ENCODE assay signal across 8 cellular contexts in the genomic region with DNA sequence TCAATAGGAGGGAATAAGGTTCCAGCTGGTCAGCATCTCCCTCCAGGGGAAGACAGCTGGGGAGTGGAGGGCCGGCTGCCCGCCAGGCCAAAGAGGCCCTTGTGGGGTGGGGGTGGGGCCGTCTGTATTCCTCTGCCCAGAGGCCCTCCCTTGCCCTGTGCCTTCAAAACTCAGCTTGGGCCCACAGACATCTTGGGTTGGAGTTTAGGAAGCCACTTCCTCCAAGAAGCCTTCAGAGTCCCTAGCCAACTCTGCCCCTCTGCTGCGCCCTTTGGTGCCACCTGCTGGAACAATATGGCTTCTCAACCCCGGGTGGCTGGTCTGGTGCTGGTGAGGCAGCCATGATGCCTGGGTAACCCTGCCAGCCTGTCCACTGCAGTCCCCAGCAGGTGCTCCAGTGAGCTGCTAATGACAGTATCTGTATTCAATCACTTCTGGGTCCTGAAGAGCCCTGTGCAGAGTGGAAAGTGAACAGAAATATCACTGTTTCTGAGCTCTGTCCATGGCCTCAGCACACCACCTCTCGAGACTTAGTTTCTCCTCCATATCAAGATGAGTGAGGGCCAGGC.
DNase-seq lines count a peak whose midpoint lies in the region; ATAC-seq and TF ChIP-seq lines count a peak whose summit lies in the region.

No MANE protein-coding gene starts in this region.

- peaks cover 23% of the 10 kb centered on the region for H3K4me1 ChIP-seq in NT2/D1 (ENCODE audit: insufficient read depth, insufficient read length)

- DNase-seq in NCI-H510A treated with DMSO at 0.1 percent for 48 hours (lab: John Stamatoyannopoulos, UW) (peak; percentile 8), NCI-H510A (lab: John Stamatoyannopoulos, UW) (no peak), NT2/D1 (ENCODE audit: low read depth, low spot score) (peak; percentile 48), foreskin melanocyte (peak; percentile 37), NCI-H345 (lab: John Stamatoyannopoulos, UW) (no peak)
- DNase-seq in activated T-cell treated with anti-CD3 and anti-CD28 coated beads, Interleukin-2, amount 50 U/mL, for 1 hour = peak; percentile 55
- DNase-seq in stimulated activated CD4-positive, alpha-beta T cell treated with anti-CD3 and anti-CD28 coated beads, Interleukin-12 subunit alpha, Interleukin-12 subunit beta, amount 100 ng/mL, for 48 hours (ENCODE audit: low read depth in 2 of 3, low spot score in 1 of 3) = peak; percentile 67 to 80 (median 72)

- no peak overlapping the region for H3K9ac ChIP-seq in NT2/D1 (ENCODE audit: insufficient read length, low read depth)

- ATAC-seq in GM18505 (IDR thresholded peaks at IDR 0.05; ENCODE audit: unreplicated experiment) = no peak

- H3K36me3 ChIP-seq in NT2/D1 (ENCODE audit: insufficient read depth, insufficient read length, low read length) = peaks cover 77% of the 10 kb centered on the region

- no peak for TF ChIP-seq POLR2A in GM18505 (IDR thresholded peaks at IDR 0.05; ENCODE audit: borderline replicate concordance, extremely low read depth, insufficient read depth, insufficient read length)

- H3K9me3 ChIP-seq in NT2/D1 (ENCODE audit: insufficient read depth, low read length) = 0 out of 2 replicates have a peak, but pooled peaks cover 5% of the 10 kb centered on the region

- no peaks in the 10 kb centered on the region for H3K27me3 ChIP-seq in NT2/D1 (ENCODE audit: insufficient read depth, insufficient read length)

- no peak overlapping the region for H3K4me3 ChIP-seq in NT2/D1 (ENCODE audit: insufficient read length, low read depth)

Comparison
In these comparisons a context has a peak if more than half of its experiments do, and no peak if none do; other contexts are left out.
1. DNase-seq: peak in NCI-H510A treated with DMSO at 0.1 percent for 48 hours (single experiment), NT2/D1 (single experiment), activated T-cell treated with anti-CD3 and anti-CD28 coated beads, Interleukin-2, amount 50 U/mL, for 1 hour (single experiment), foreskin melanocyte (single experiment) and stimulated activated CD4-positive, alpha-beta T cell treated with anti-CD3 and anti-CD28 coated beads, Interleukin-12 subunit alpha, Interleukin-12 subunit beta, amount 100 ng/mL, for 48 hours (3 of 3); none in NCI-H510A (single experiment) and NCI-H345 (single experiment).